Comparison of ENCODE assay signal across 8 cellular contexts in the genomic region with DNA sequence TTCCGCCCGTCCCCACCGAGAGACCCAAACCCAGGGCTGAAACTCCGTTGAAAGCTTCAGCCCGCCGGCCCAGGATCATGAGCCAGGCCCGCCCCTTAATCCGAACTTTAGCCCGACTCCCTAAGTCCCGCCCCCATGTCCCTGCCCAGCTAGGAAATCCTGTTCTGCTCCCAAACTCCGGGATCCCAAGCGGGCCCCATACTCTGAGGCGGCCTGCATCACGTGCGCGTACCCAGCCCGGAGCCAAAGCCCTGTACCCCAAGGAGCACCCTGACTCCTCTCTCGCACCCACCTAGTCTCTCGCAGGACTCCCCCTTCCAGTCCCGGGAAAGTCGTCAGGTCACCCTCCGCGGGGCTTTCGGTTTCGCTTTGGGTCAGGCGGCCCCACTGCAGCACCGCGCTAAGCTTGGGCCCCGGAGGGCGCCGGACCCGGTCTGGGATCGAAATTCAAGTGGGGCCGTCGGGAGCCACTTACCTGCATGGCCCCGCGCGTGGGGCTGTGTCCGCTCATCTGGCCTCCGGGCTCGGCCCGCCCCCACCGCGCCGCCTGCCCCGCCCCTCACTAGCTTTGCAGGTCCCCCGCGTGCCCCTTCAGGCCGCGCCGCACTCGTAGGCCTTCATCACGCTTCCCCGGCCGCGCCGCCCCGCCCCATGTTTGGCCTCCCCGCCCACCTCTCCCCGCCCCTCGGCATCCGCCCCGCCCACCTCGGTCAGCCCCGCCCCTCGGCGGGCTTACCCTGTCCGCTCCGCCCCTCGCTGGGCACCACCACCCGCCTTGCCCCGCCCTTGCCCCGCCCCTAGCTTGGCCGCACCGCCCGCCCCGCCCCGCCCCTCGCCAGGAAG.
DNase-seq lines count a peak whose midpoint lies in the region; ATAC-seq and TF ChIP-seq lines count a peak whose summit lies in the region.

Gene DNPEP, minus strand, starts transcription at position 629 of the 843 bp plus-strand sequence. Its CDS starts 118 bp downstream, at position 511.

- no peaks in the 10 kb centered on the region for H3K9me3 ChIP-seq in neuron (ENCODE audit: low read length)
- H3K9me3 ChIP-seq in subcutaneous abdominal adipose tissue (ENCODE audit: control insufficient read depth in 5 of 5, low read length in 5 of 5), result no peaks in the 10 kb centered on the region

- H3K36me3 ChIP-seq in neuron (ENCODE audit: insufficient read depth, low read length) (peaks cover 12% of the 10 kb centered on the region), subcutaneous abdominal adipose tissue (ENCODE audit: control insufficient read depth in 5 of 5, insufficient read depth in 5 of 5, low read length in 5 of 5) (peaks cover 0 to 41% (median 37%) of the 10 kb centered on the region in 5 donors)

- H3K27me3 ChIP-seq in neuron (ENCODE audit: insufficient read depth, low read length) (no peaks in the 10 kb centered on the region), subcutaneous abdominal adipose tissue (ENCODE audit: control insufficient read depth in 5 of 5, insufficient read depth in 4 of 5, low read length in 5 of 5) (no peaks in the 10 kb centered on the region)

- TF ChIP-seq RAD21 in Ishikawa (IDR thresholded peaks at IDR 0.05; ENCODE audit: low read depth), result no peak

- peak within 1 kb of the TSS; percentile 88 for H3K27ac ChIP-seq in subcutaneous abdominal adipose tissue (ENCODE audit: low read depth, low read length)

- DNase-seq in ELF-1 (ENCODE audit: low read depth, low spot score), result peak; percentile 80
- DNase-seq in SIG-M5 treated with dmso at 0.1 percent for 504 hours (lab: John Stamatoyannopoulos, UW; ENCODE audit: unreplicated experiment), result peak; percentile 95
- peak; percentile 99 to 100 (median 100) for DNase-seq in activated naive CD4-positive, alpha-beta T cell (lab: John Stamatoyannopoulos, UW)
- peak; percentile 90 to 96 for DNase-seq in foreskin fibroblast

- peak within 1 kb of the TSS; percentile 48 to 91 (median 86) for H3K9ac ChIP-seq in subcutaneous abdominal adipose tissue (ENCODE audit: low read length in 5 of 5)

- TF ChIP-seq EP300 in Ishikawa (IDR thresholded peaks at IDR 0.05; ENCODE audit: borderline replicate concordance), result no peak

- H3K4me3 ChIP-seq in foreskin fibroblast (ENCODE audit: low read depth in 1 of 2, low read length in 2 of 2) (peak within 1 kb of the TSS; percentile 73 to 91), neuron (ENCODE audit: low read length) (peak within 1 kb of the TSS; percentile 94), subcutaneous abdominal adipose tissue (ENCODE audit: low read depth in 1 of 5, low read length in 5 of 5) (peak within 1 kb of the TSS; percentile 84 to 95 (median 87))

- TF ChIP-seq CTCF in foreskin fibroblast (IDR thresholded peaks at IDR 0.05; ENCODE audit: low read depth, low read length), result no peak

- H3K4me1 ChIP-seq in neuron (ENCODE audit: insufficient read depth, low read length) (peaks cover 12% of the 10 kb centered on the region), subcutaneous abdominal adipose tissue (ENCODE audit: control insufficient read depth in 5 of 5, insufficient read depth in 5 of 5, low read length in 5 of 5) (peaks cover 3 to 31% (median 18%) of the 10 kb centered on the region in 5 donors)

- H2AFZ ChIP-seq in neuron (ENCODE audit: low read depth, low read length), result peak within 1 kb of the TSS; percentile 82

- ATAC-seq in GM21717 (IDR thresholded peaks at IDR 0.05; ENCODE audit: unreplicated experiment), result peak; percentile 64

TF ChIP-seq in Ishikawa, 13 proteins besides CTCF, POLR2A, EP300 and RAD21:
- TF ChIP-seq MAX (IDR thresholded peaks at IDR 0.05), result peak; percentile 73
- peak; percentile 66 for TF ChIP-seq TAF1 (IDR thresholded peaks at IDR 0.05; ENCODE audit: low read depth)
- no peak for TF ChIP-seq ZBTB7A (IDR thresholded peaks at IDR 0.05; ENCODE audit: low read depth)
- no peak for TF ChIP-seq CEBPB (IDR thresholded peaks at IDR 0.05)
- no peak for TF ChIP-seq NFIC (IDR thresholded peaks at IDR 0.05)
- TF ChIP-seq FOXM1 (IDR thresholded peaks at IDR 0.05; ENCODE audit: borderline replicate concordance, low read depth), result no peak
- 0 out of 2 replicates have a peak, but pooled peaks have one; percentile 26 for TF ChIP-seq TCF12 (IDR thresholded peaks at IDR 0.05; ENCODE audit: low read depth)
- TF ChIP-seq EGR1 (IDR thresholded peaks at IDR 0.05), result no peak
- TF ChIP-seq CREB1 (IDR thresholded peaks at IDR 0.05; ENCODE audit: low read depth), result no peak
- TF ChIP-seq TEAD4 (IDR thresholded peaks at IDR 0.05), result no peak
- TF ChIP-seq, protein P1, sequence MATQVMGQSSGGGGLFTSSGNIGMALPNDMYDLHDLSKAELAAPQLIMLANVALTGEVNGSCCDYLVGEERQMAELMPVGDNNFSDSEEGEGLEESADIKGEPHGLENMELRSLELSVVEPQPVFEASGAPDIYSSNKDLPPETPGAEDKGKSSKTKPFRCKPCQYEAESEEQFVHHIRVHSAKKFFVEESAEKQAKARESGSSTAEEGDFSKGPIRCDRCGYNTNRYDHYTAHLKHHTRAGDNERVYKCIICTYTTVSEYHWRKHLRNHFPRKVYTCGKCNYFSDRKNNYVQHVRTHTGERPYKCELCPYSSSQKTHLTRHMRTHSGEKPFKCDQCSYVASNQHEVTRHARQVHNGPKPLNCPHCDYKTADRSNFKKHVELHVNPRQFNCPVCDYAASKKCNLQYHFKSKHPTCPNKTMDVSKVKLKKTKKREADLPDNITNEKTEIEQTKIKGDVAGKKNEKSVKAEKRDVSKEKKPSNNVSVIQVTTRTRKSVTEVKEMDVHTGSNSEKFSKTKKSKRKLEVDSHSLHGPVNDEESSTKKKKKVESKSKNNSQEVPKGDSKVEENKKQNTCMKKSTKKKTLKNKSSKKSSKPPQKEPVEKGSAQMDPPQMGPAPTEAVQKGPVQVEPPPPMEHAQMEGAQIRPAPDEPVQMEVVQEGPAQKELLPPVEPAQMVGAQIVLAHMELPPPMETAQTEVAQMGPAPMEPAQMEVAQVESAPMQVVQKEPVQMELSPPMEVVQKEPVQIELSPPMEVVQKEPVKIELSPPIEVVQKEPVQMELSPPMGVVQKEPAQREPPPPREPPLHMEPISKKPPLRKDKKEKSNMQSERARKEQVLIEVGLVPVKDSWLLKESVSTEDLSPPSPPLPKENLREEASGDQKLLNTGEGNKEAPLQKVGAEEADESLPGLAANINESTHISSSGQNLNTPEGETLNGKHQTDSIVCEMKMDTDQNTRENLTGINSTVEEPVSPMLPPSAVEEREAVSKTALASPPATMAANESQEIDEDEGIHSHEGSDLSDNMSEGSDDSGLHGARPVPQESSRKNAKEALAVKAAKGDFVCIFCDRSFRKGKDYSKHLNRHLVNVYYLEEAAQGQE (IDR thresholded peaks at IDR 0.05; ENCODE audit: low read depth), result no peak
- TF ChIP-seq YY1 (IDR thresholded peaks at IDR 0.05; ENCODE audit: low read depth), result no peak
- TF ChIP-seq USF1 (IDR thresholded peaks at IDR 0.05), result peak; percentile 85
TF ChIP-seq in Ishikawa: peak in this region for 4.

Comparison
In these comparisons a context has a peak if more than half of its experiments do, and no peak if none do; other contexts are left out.
1. Peak in every context shown above with its lines: DNase-seq, ATAC-seq, H3K4me3 ChIP-seq and H3K27ac ChIP-seq.